ENCODE assay signal across 33 cellular contexts in genomic region chr3:9838856-9839255, GRCh38. TPM values are rescaled to one million over a fixed set of nuclear protein-coding genes. Genes with fewer than 3 reads are reported as not detected.
"Had no signal": no experiment of that assay in that cellular context is flagged by ENCODE, and none has a peak within 500 bp of the region (broad histone marks: within the 10 kb centered on the region; RNA-seq: fewer than 3 reads in every experiment).

No MANE protein-coding gene starts in this region.

- H3K9ac ChIP-seq: SK-N-SH had no signal

- ATAC-seq: activated T-helper 17 cell treated with anti-CD3 and anti-CD28 coated beads, Interleukin-2, amount 50 U/mL, for 72 hours had no signal

- H3K27ac ChIP-seq: brain microvascular endothelial cell, cardiac muscle cell, SJCRH30, VCaP had no signal

- H3K4me3 ChIP-seq: cardiac muscle cell, SJCRH30 had no signal

- DNase-seq: activated CD4-positive, alpha-beta memory T cell treated with anti-CD3 and anti-CD28 coated beads for 36 hours; activated CD4-positive, alpha-beta T cell treated with anti-CD3 and anti-CD28 coated beads, Interleukin-2, amount 10 ng/mL, durations not matched to agents 7 days and 5 days; activated CD4-positive, CD25-positive, alpha-beta regulatory T cell; activated gamma-delta T cell treated with Interleukin-2 at 50 U/mL for 16 hours; activated T-cell treated with anti-CD3 and anti-CD28 coated beads for 4 hours; activated T-cell treated with anti-CD3 and anti-CD28 coated beads, Interleukin-2, amount 50 U/mL, for 48 hours; amygdala; brain microvascular endothelial cell; cerebellar nuclear complex; NCI-H1092 treated with DMSO at 0.1 percent for 48 hours; NCI-H1417 treated with DMSO at 0.1 percent for 48 hours; NCI-H1694; NCI-H2029; NCI-H2107; NCI-H2171 treated with DMSO at 0.1 percent for 48 hours; NCI-H226; NCI-H526; NCI-H82; NK-92 treated with Interleukin-12 subunit alpha and Interleukin-12 subunit beta, amount 100 ng/mL, for 24 hours; OCI-M1; Right ventricle myocardium superior; RPMI8226; SJCRH30; SK-N-SH; T-helper 1 cell had no signal

- H3K27me3 ChIP-seq: brain microvascular endothelial cell, cardiac muscle cell, SJCRH30 had no signal

- H3K4me2 ChIP-seq: SK-N-SH had no signal

- H3K9me3 ChIP-seq: SJCRH30, SK-N-SH had no signal

- H3K4me1 ChIP-seq: SJCRH30 had no signal

- FAIRE-seq: astrocyte had no signal

RNA-seq across cellular contexts. Expression of gene CIDEC, which starts 41.2 kb away (rescaled TPM):
- total RNA-seq: activated CD4-positive, alpha-beta memory T cell treated with anti-CD3 and anti-CD28 coated beads for 36 hours; activated CD4-positive, alpha-beta T cell treated with anti-CD3 and anti-CD28 coated beads, Interleukin-2, amount 10 ng/mL, durations not matched to agents 7 days and 5 days; activated CD8-positive, alpha-beta memory T cell treated with anti-CD3 and anti-CD28 coated beads for 36 hours; astrocyte; cardiac muscle cell; M059J; NCI-H460; SJCRH30; T-helper 2 cell treated with Interferon-gamma antibody and Interleukin-4, amounts not matched to agents 100 ng/mL and 5 ng/mL, for 36 hours had no signal
- polyA plus RNA-seq: SK-N-SH had no signal
